Comparison of ENCODE assay signal across 33 cellular contexts in the genomic region with DNA sequence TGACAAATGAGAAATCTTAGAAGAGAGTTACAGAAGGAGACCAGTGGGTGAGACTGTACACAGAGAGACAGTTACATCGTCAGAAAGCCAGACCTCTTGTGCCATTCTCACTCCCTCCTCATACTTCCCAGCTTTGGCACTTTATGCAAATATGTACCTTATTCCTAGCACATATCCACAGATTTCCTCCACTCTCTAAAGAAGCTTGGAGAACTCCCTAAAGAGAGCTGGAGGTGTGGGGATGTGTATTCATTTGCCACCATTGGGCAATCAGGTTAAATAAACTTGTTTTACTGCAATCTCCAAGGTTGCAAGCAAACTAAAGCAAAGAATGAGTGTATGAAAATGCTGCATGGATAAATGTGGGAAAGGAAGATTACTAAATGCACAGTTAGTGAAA.
"Had no signal": no experiment of that assay in that cellular context is flagged by ENCODE, and none has a peak within 500 bp of the region (broad histone marks: within the 10 kb centered on the region; RNA-seq: fewer than 3 reads in every experiment).

No MANE protein-coding gene starts in this region.

- H3K36me3 ChIP-seq: ascending aorta had no signal

- ATAC-seq: activated T-cell treated with anti-CD3 and anti-CD28 coated beads, Interleukin-2, amount 50 U/mL, for 4 hours; K562; Right ventricle myocardium inferior had no signal

- H3K27me3 ChIP-seq: ascending aorta had no signal

- H3K4me3 ChIP-seq: ascending aorta, K562, PC-9 had no signal

- H3K4me1 ChIP-seq: ascending aorta had no signal

- H3K9me3 ChIP-seq: ascending aorta had no signal

- H3K27ac ChIP-seq: ascending aorta, PC-9, RWPE1, VCaP had no signal

- DNase-seq: activated B cell treated with CpG ODN at 0.5 μM for 24 hours; activated CD4-positive, alpha-beta memory T cell treated with anti-CD3 and anti-CD28 coated beads for 36 hours; activated CD4-positive, alpha-beta T cell treated with anti-CD3 and anti-CD28 coated beads for 4 hours; activated CD4-positive, alpha-beta T cell treated with anti-CD3 and anti-CD28 coated beads, Interleukin-2, amount 50 U/mL, for 1 hour; activated CD4-positive, CD25-positive, alpha-beta regulatory T cell treated with anti-CD3 and anti-CD28 coated beads, Interleukin-2, amount 50 U/mL, for 72 hours; activated CD8-positive, alpha-beta memory T cell treated with anti-CD3 and anti-CD28 coated beads, Interleukin-2, amount 50 U/mL, for 4 hours; activated effector memory CD4-positive, alpha-beta T cell treated with Interleukin-2 at 50 U/mL for 16 hours; activated naive CD4-positive, alpha-beta T cell treated with anti-CD3 and anti-CD28 coated beads, Interleukin-2, amount 50 U/mL, for 16 hours; activated naive CD8-positive, alpha-beta T cell treated with anti-CD3 and anti-CD28 coated beads for 36 hours; activated T-cell treated with anti-CD3 and anti-CD28 coated beads for 4 hours; activated T-cell treated with anti-CD3 and anti-CD28 coated beads, Interleukin-2, amount 50 U/mL, for 4 hours; amygdala; cerebellar nuclear complex; Karpas-422; NCI-H1105; NCI-H1417 treated with DMSO at 0.1 percent for 48 hours; NCI-H187 treated with DMSO at 0.1 percent for 48 hours; NCI-H2081; NCI-H2171 treated with DMSO at 0.1 percent for 48 hours; NCI-H2227 treated with DMSO at 0.1 percent for 48 hours; NCI-H446 treated with DMSO at 0.1 percent for 48 hours; NCI-H524; PC-9; SIG-M5; SW 1271; T-helper 1 cell; T-helper 2 cell; T-helper 9 cell had no signal

- H3K4me2 ChIP-seq: PC-9 had no signal

- H2AFZ ChIP-seq: PC-9 had no signal
